Comparison of ENCODE assay signal across 1 cellular context in the genomic region with DNA sequence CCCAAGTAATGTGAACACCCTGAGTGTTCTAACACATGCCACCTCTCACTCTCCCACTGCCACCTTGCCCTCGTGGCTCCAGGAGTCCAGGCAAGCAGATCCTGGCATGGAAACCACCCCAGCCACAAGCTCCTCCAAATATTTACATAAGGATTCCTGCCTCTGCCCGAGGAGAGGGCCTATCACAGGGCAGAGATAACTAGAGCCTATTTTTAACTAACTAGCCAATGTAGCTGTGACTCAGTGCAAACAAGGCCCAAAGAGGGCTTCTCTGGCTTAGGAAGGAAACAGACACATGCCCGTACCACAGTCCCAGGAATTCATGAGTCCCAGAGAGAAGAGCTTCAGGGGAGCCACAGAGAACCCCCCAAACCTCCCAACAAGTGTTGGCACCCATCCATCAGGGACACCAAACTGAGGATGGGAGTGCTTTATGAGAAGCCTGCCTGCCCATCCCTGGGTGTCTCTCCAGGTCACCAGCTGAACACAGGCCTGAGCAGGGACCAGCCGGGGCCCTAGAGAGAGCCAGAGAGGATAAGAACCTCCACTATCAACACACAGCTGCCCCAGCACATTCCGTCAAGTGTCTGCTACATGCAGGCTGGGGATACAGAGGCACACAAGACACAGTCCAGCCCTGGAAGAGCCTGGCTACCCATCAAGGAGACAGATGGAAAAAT.
A peak's percentile ranks its signal among the peaks of the same experiment; 100 is the strongest.
TF ChIP-seq lines count a peak whose summit lies in the region.

No MANE protein-coding gene starts in this region.

TF ChIP-seq in K562, 482 proteins besides CTCF, POLR2A, EP300 and RAD21:
- TF ChIP-seq MEF2D (tag; conservative IDR thresholded peaks at IDR 0.05; ENCODE audit: low read depth) (peak; percentile 25; the same call in 1 of the 2 replicates), MEF2A (IDR thresholded peaks at IDR 0.05; ENCODE audit: control insufficient read depth, low read depth, low read length) (peak; percentile 41; the same call in 1 of the 2 replicates), FOSL1 (tag; conservative IDR thresholded peaks at IDR 0.05) (peak; percentile 42; the same call in 1 of the 2 replicates), ZKSCAN8 (CRISPR knock-in tag; IDR thresholded peaks at IDR 0.05) (no peak), FOXA3 (CRISPR knock-in tag; conservative IDR thresholded peaks at IDR 0.05 in 1 of 2, IDR thresholded peaks at IDR 0.05 in 1 of 2) (peak; percentile 16 to 53; a peak in 2 of 4 replicates), TCFL5 (CRISPR knock-in tag; conservative IDR thresholded peaks at IDR 0.05) (no peak)
- TF ChIP-seq, protein P1, sequence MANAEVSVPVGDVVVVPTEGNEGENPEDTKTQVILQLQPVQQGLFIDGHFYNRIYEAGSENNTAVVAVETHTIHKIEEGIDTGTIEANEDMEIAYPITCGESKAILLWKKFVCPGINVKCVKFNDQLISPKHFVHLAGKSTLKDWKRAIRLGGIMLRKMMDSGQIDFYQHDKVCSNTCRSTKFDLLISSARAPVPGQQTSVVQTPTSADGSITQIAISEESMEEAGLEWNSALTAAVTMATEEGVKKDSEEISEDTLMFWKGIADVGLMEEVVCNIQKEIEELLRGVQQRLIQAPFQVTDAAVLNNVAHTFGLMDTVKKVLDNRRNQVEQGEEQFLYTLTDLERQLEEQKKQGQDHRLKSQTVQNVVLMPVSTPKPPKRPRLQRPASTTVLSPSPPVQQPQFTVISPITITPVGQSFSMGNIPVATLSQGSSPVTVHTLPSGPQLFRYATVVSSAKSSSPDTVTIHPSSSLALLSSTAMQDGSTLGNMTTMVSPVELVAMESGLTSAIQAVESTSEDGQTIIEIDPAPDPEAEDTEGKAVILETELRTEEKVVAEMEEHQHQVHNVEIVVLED (CRISPR knock-in tag; IDR thresholded peaks at IDR 0.05) = no peak
- TF ChIP-seq, protein P2, sequence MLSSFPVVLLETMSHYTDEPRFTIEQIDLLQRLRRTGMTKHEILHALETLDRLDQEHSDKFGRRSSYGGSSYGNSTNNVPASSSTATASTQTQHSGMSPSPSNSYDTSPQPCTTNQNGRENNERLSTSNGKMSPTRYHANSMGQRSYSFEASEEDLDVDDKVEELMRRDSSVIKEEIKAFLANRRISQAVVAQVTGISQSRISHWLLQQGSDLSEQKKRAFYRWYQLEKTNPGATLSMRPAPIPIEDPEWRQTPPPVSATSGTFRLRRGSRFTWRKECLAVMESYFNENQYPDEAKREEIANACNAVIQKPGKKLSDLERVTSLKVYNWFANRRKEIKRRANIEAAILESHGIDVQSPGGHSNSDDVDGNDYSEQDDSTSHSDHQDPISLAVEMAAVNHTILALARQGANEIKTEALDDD (IDR thresholded peaks at IDR 0.05) = peak; percentile 81; the same call in 1 of the 2 replicates
